8 cellular contexts compared by ENCODE assay signal in the genomic region with DNA sequence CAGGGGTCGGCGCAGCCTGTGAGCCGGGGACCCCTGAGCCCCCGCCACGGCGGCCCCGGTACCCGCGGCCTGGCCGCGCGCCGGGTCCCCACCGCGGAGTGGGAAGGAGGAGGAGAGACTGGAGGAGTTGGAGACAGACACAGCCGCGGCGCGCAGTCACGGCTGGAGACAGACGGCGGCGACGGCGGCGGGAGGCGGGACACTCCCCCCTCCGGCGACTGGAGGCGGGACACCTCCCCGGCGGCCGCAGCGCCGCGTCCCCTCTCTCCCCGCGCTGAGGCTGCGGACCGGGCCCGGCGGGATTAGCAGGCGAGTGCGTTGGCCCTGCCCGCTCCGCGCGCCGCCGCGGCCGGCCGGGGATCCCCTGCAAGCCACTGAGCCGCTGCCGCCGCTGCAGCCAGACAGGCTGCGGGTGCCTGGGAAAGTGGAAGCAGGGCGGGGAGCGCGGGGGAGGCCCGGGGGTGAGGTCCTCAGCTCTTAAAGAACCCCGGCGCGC. TPM values are rescaled to one million over a fixed set of nuclear protein-coding genes. Genes with fewer than 3 reads are reported as not detected.
A peak's percentile ranks its signal among the peaks of the same experiment; 100 is the strongest.
DNase-seq lines count a peak whose midpoint lies in the region; ATAC-seq, FAIRE-seq and TF ChIP-seq lines count a peak whose summit lies in the region.
"Had no signal": no experiment of that assay in that cellular context is flagged by ENCODE, and none has a peak within 500 bp of the region (broad histone marks: within the 10 kb centered on the region; RNA-seq: fewer than 3 reads in every experiment).

No MANE protein-coding gene starts in this region.

- H3K27ac ChIP-seq in HUES6 (ENCODE audit: low read depth, low read length) (no peak overlapping the region), HepG2 (ENCODE audit: extremely low read length, insufficient read depth, low read length) (peak overlapping the region; percentile 65)

- CTCF ChIA-PET in HepG2 (lab: Yijun Ruan, JAX; ENCODE audit: low intra/inter-chr PET ratio, low total read pairs): interaction anchor here (1.8 kb wide), 1 partner anchor 313 kb away, joined by 7 read pairs; no protein-coding TSS in a partner anchor

- peak overlapping the region; percentile 23 for H3K9ac ChIP-seq in HUES6 (ENCODE audit: low read length)
- peak overlapping the region; percentile 72 for H3K9ac ChIP-seq in HepG2 (ENCODE audit: insufficient read depth, low read depth, low read length)

- TF ChIP-seq EP300 in HepG2 (IDR thresholded peaks at IDR 0.05; ENCODE audit: low read depth in 2 of 2, low read length in 2 of 2) (no peak), HepG2 (CRISPR knock-in tag; IDR thresholded peaks at IDR 0.05; ENCODE audit: borderline replicate concordance) (no peak)

- peak overlapping the region; percentile 80 for H3K4me3 ChIP-seq in HUES6 (ENCODE audit: low read depth, low read length)
- H3K4me3 ChIP-seq in choroid plexus epithelial cell (ENCODE audit: low read depth, low read length): peak overlapping the region; percentile 41
- H3K4me3 ChIP-seq in HepG2 (replicated peaks in 1 of 3; ENCODE audit: insufficient read depth in 1 of 3, low read depth in 2 of 3, low read length in 3 of 3): peak overlapping the region; percentile 66 to 86 (median 83); a peak in 5 of 6 replicates

- peaks cover 8% of the 10 kb centered on the region for H3K79me2 ChIP-seq in HepG2 (ENCODE audit: insufficient read depth, low read length)

- peak overlapping the region; percentile 80 for H3K4me2 ChIP-seq in HepG2 (ENCODE audit: low read depth, low read length)

- H3K4me1 ChIP-seq in HUES6 (ENCODE audit: control insufficient read depth, insufficient read depth, low read length) (peaks cover 16% of the 10 kb centered on the region), HepG2 (ENCODE audit: insufficient read depth, low read length) (peaks cover 71% of the 10 kb centered on the region)

- POLR2A ChIA-PET in HepG2 (lab: Yijun Ruan, JAX): interaction anchor here (1.8 to 2.0 kb wide), 2 partner anchors 38 to 41 kb away, joined by 9 to 10 read pairs; no protein-coding TSS in a partner anchor

- H3K36me3 ChIP-seq in HUES6 (ENCODE audit: control insufficient read depth, insufficient read depth, low read length) (no peaks in the 10 kb centered on the region), HepG2 (replicated peaks in 1 of 2; ENCODE audit: control insufficient read depth in 1 of 2, insufficient read depth in 2 of 2, low read length in 2 of 2) (no peaks in the 10 kb centered on the region)

- no peak overlapping the region for H2AFZ ChIP-seq in HepG2 (ENCODE audit: low read length)

- TF ChIP-seq CTCF in choroid plexus epithelial cell (conservative IDR thresholded peaks at IDR 0.05; ENCODE audit: low read depth, low read length) (no peak), HepG2 (CRISPR knock-in tag; IDR thresholded peaks at IDR 0.05) (no peak)

- H3K9me3 ChIP-seq in HUES6 (ENCODE audit: control insufficient read depth, insufficient read depth, low read depth, low read length): no peaks in the 10 kb centered on the region
- no peaks in the 10 kb centered on the region for H3K9me3 ChIP-seq in HepG2 (ENCODE audit: low read length)

- no peak for TF ChIP-seq RAD21 in HepG2 (CRISPR knock-in tag; IDR thresholded peaks at IDR 0.05)

- H3K27me3 ChIP-seq in HUES6 (ENCODE audit: control insufficient read depth, insufficient read depth, low read length) (peaks cover 49% of the 10 kb centered on the region), HepG2 (ENCODE audit: control insufficient read depth in 1 of 2, insufficient read depth in 2 of 2, low read length in 2 of 2) (peaks cover 0 to 9% of the 10 kb centered on the region in 2 experiments; a peak in 3 of 5 replicates)

- peak; percentile 40 for ATAC-seq in GM18505 (IDR thresholded peaks at IDR 0.05; ENCODE audit: unreplicated experiment)
- peak; percentile 48 for ATAC-seq in HepG2

- TF ChIP-seq POLR2A in GM18505 (IDR thresholded peaks at IDR 0.05; ENCODE audit: borderline replicate concordance, extremely low read depth, insufficient read depth, insufficient read length) (no peak), HepG2 (IDR thresholded peaks at IDR 0.05; ENCODE audit: insufficient read depth in 1 of 2, low read depth in 2 of 2, low read length in 2 of 2) (no peak; a peak in 1 of 4 replicates)

- 0% methylated on average over 2 of the region's 64 CpGs for WGBS in HepG2 (ENCODE audit: low lambda C conversion rate)

- intact Hi-C loops in HepG2 (cut with micrococcal nuclease; ENCODE audit: unreplicated experiment): loop anchor here (1.0 to 10.0 kb wide), 6 partner anchors 40 to 497 kb away; no protein-coding TSS in a partner anchor

- no TSS peak for BruUV-seq in HepG2 (replicated peaks; lab: Mats Ljungman, UMichigan)

- in situ Hi-C loops in HepG2 (cut with HindIII; ENCODE audit: extremely low pct_ligation_motif_present, low pct_unique_long_range_greater_than_20kb): loop anchor here (25.0 kb wide), 1 partner anchor 420 kb away; no protein-coding TSS in a partner anchor

- peak; percentile 19 to 51 (median 38) for DNase-seq in activated CD4-positive, CD25-positive, alpha-beta regulatory T cell (lab: John Stamatoyannopoulos, UW)
- DNase-seq in choroid plexus epithelial cell (ENCODE audit: low read depth) (peak; percentile 30), HepG2 (ENCODE audit: low spot score) (no peak), cortex of kidney (lab: John Stamatoyannopoulos, UW) (no peak)
- peak; percentile 39 to 47 for DNase-seq in stimulated activated CD4-positive, alpha-beta T cell treated with anti-CD3 and anti-CD28 coated beads, Interleukin-4, amount 100 ng/mL, for 48 hours (ENCODE audit: low read depth in 2 of 2)

- H4K20me1 ChIP-seq in HepG2 (ENCODE audit: insufficient read depth, low read length): no peaks in the 10 kb centered on the region; the same call in 1 of the 2 replicates

- no peak for FAIRE-seq in HepG2 (lab: Jason Lieb, UNC)
- FAIRE-seq: endometrium had no signal

TF ChIP-seq in HepG2, 621 proteins besides CTCF, POLR2A, EP300 and RAD21 (continues in another document):
- TF ChIP-seq ZNF605 (CRISPR knock-in tag; IDR thresholded peaks at IDR 0.05): no peak
- no peak for TF ChIP-seq ASH2L (IDR thresholded peaks at IDR 0.05; ENCODE audit: insufficient read length, low read depth, low read length)
- TF ChIP-seq, protein P1, sequence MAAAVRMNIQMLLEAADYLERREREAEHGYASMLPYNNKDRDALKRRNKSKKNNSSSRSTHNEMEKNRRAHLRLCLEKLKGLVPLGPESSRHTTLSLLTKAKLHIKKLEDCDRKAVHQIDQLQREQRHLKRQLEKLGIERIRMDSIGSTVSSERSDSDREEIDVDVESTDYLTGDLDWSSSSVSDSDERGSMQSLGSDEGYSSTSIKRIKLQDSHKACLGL (CRISPR knock-in tag; IDR thresholded peaks at IDR 0.05): 0 out of 2 replicates have a peak, but pooled peaks have one; percentile 15
- TF ChIP-seq, protein P2, sequence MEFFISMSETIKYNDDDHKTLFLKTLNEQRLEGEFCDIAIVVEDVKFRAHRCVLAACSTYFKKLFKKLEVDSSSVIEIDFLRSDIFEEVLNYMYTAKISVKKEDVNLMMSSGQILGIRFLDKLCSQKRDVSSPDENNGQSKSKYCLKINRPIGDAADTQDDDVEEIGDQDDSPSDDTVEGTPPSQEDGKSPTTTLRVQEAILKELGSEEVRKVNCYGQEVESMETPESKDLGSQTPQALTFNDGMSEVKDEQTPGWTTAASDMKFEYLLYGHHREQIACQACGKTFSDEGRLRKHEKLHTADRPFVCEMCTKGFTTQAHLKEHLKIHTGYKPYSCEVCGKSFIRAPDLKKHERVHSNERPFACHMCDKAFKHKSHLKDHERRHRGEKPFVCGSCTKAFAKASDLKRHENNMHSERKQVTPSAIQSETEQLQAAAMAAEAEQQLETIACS (CRISPR knock-in tag; IDR thresholded peaks at IDR 0.05): peak; percentile 65
- TF ChIP-seq ZNF775 (CRISPR knock-in tag; IDR thresholded peaks at IDR 0.05; ENCODE audit: borderline replicate concordance): no peak
- TF ChIP-seq, protein P3, sequence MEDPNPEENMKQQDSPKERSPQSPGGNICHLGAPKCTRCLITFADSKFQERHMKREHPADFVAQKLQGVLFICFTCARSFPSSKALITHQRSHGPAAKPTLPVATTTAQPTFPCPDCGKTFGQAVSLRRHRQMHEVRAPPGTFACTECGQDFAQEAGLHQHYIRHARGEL (CRISPR knock-in tag; IDR thresholded peaks at IDR 0.05): no peak
- TF ChIP-seq ZFX (CRISPR knock-in tag; IDR thresholded peaks at IDR 0.05; ENCODE audit: low read depth): peak; percentile 45

RNA-seq across cellular contexts. Expression of a gene that starts 1.0 kb away (rescaled TPM):
- 10.4 and 13.6 TPM in 2 replicates for total RNA-seq in HepG2 (2016; rRNA removed; fragmentation: Illumina TruSeq; extraction: Trizol)
- total RNA-seq in HepG2 (2016; cell fraction: cytosol; rRNA removed; fragmentation: Illumina TruSeq; extraction: Trizol; ENCODE audit: low read depth): 6.1 and 8.9 TPM in 2 replicates
- 12.4 and 15.9 TPM in 2 replicates for total RNA-seq in HepG2 (2016; cell fraction: insoluble cytoplasmic fraction; rRNA removed; fragmentation: Illumina TruSeq; extraction: Trizol)
- total RNA-seq in HepG2 (2016; cell fraction: membrane; rRNA removed; fragmentation: Illumina TruSeq; extraction: Trizol): 11.2 and 12.8 TPM in 2 replicates
- total RNA-seq in HepG2 (2016; cell fraction: nucleus; rRNA removed; fragmentation: Illumina TruSeq; extraction: Trizol): 18.3 and 32.5 TPM in 2 replicates
- polyA plus RNA-seq in HepG2 (2011; rRNA removed): 11.8 and 20.9 TPM in 2 replicates
- 7.9 and 14.0 TPM in 2 replicates for polyA plus RNA-seq in HepG2 (2011; cell fraction: cytosol; rRNA removed)
- 35.4 and 60.5 TPM in 2 replicates for polyA plus RNA-seq in HepG2 (2011; cell fraction: nucleus; rRNA removed)
- 7.9 and 15.6 TPM in 2 replicates for polyA plus RNA-seq in HepG2 (2012)
- polyA plus RNA-seq in HepG2 (2016; cell fraction: cytosol; fragmentation: Illumina TruSeq; extraction: Trizol; ENCODE audit: low read depth): 9.0 and 9.7 TPM in 2 replicates
- 12.7 and 13.9 TPM in 2 replicates for polyA plus RNA-seq in HepG2 (2016; cell fraction: insoluble cytoplasmic fraction; fragmentation: Illumina TruSeq; extraction: Trizol; ENCODE audit: low read depth)
- 12.9 and 14.9 TPM in 2 replicates for polyA plus RNA-seq in HepG2 (2016; cell fraction: membrane; fragmentation: Illumina TruSeq; extraction: Trizol; ENCODE audit: low read depth)
- polyA plus RNA-seq in HepG2 (2016; cell fraction: nucleus; fragmentation: Illumina TruSeq; extraction: Trizol; ENCODE audit: insufficient read depth, low read depth): 20.5 and 30.2 TPM in 2 replicates
- 0.19 and 17.1 TPM in 2 replicates for polyA minus RNA-seq in HepG2 (2011; rRNA and poly(A)+ RNA removed; ENCODE audit: low replicate concordance)
- 5.8 and 10.2 TPM in 2 replicates for polyA minus RNA-seq in HepG2 (2011; cell fraction: cytosol; rRNA and poly(A)+ RNA removed)
- 34.9 and 52.0 TPM in 2 replicates for polyA minus RNA-seq in HepG2 (2011; cell fraction: nucleus; rRNA and poly(A)+ RNA removed)

Comparison
In these comparisons a context has a peak if more than half of its experiments do, and no peak if none do; other contexts are left out.
1. DNase-seq: peak in activated CD4-positive, CD25-positive, alpha-beta regulatory T cell (4 of 4), choroid plexus epithelial cell (single experiment) and stimulated activated CD4-positive, alpha-beta T cell treated with anti-CD3 and anti-CD28 coated beads, Interleukin-4, amount 100 ng/mL, for 48 hours (2 of 2); none in HepG2 (single experiment) and cortex of kidney (single experiment).
2. Peak in every context shown above with its lines, with median percentiles within 50 percentile points of each other: H3K4me3 ChIP-seq.